29 cellular contexts compared by ENCODE assay signal in genomic region chr4:119781044-119781443, GRCh38.
"Had no signal": no experiment of that assay in that cellular context is flagged by ENCODE, and none has a peak within 500 bp of the region (broad histone marks: within the 10 kb centered on the region; RNA-seq: fewer than 3 reads in every experiment).

No MANE protein-coding gene starts in this region.

- H3K4me3 ChIP-seq: SJSA1 had no signal

- H3K4me1 ChIP-seq: SJSA1 had no signal

- DNase-seq: activated CD4-positive, alpha-beta T cell treated with anti-CD3 and anti-CD28 coated beads, Interleukin-2, amount 10 ng/mL, durations not matched to agents 7 days and 5 days; activated CD4-positive, alpha-beta T cell treated with anti-CD3 and anti-CD28 coated beads, Interleukin-2, amount 50 U/mL, for 48 hours; activated CD8-positive, alpha-beta memory T cell treated with anti-CD3 and anti-CD28 coated beads, Interleukin-2, amount 50 U/mL, for 4 hours; activated effector memory CD4-positive, alpha-beta T cell treated with anti-CD3 and anti-CD28 coated beads, Interleukin-2, amount 50 U/mL, for 16 hours; activated naive CD4-positive, alpha-beta T cell; activated naive CD4-positive, alpha-beta T cell treated with anti-CD3 and anti-CD28 coated beads, Interleukin-2, amount 50 U/mL, for 16 hours; activated naive CD8-positive, alpha-beta T cell treated with anti-CD3 and anti-CD28 coated beads for 36 hours; activated T-cell treated with anti-CD3 and anti-CD28 coated beads for 4 hours; activated T-cell treated with anti-CD3 and anti-CD28 coated beads, Interleukin-2, amount 50 U/mL, for 4 hours; amniotic stem cell; aorta; brain microvascular endothelial cell; central memory CD4-positive, alpha-beta T cell; NCI-H1105 treated with DMSO at 0.1 percent for 48 hours; NCI-H1436; NCI-H1694; NCI-H1930; NCI-H2081 treated with DMSO at 0.1 percent for 48 hours; NCI-H2171 treated with DMSO at 0.1 percent for 48 hours; NCI-H2227 treated with DMSO at 0.1 percent for 48 hours; NCI-H524 treated with DMSO at 0.1 percent for 48 hours; NCI-H748 treated with DMSO at 0.1 percent for 48 hours; RPMI8226; SHP77 treated with DMSO at 0.1 percent for 48 hours; SK-N-SH had no signal

- H3K36me3 ChIP-seq: brain microvascular endothelial cell, SJSA1 had no signal

- H3K27ac ChIP-seq: brain microvascular endothelial cell, KMS-11, SJSA1 had no signal

- H3K9me3 ChIP-seq: SJSA1, SK-N-SH had no signal

- ATAC-seq: activated T-cell treated with anti-CD3 and anti-CD28 coated beads, Interleukin-2, amount 50 U/mL, for 4 hours; activated T-helper 17 cell treated with anti-CD3 and anti-CD28 coated beads, Interleukin-2, amount 50 U/mL, for 72 hours; Panc1 had no signal

- H3K27me3 ChIP-seq: brain microvascular endothelial cell, SJSA1 had no signal
